In the genomic region with DNA sequence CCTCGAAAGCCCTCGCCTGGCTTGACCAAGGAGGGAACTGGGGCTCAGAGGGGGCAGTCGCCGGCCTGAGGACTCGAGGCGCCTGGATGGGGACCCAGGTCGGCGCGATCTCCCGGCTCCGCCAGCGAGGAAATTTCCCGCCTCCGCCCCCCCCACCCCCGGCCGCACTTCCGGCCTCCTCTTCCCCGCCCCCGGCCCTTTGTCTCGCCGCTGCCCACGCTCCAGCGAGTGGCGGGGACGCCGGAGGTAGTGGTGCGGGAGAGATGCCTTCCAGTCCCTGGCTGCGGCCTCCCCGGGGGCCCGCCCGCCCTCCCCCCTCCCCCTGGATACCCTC, we compare ENCODE assay signal across 8 cellular contexts.
DNase-seq lines count a peak whose midpoint lies in the region; ATAC-seq lines count a peak whose summit lies in the region.

No MANE protein-coding gene starts in this region.

- H3K27ac Mint-ChIP-seq in activated naive CD8-positive, alpha-beta T cell treated with anti-CD3 and anti-CD28 coated beads, Interleukin-2, amount 50 U/mL, for 24 hours: no peak overlapping the region
- H3K27ac Mint-ChIP-seq in memory B cell: no peak overlapping the region

- ATAC-seq in HG03066 (IDR thresholded peaks at IDR 0.05; ENCODE audit: low read depth, unreplicated experiment) (peak; percentile 17), memory B cell (ENCODE audit: low read depth) (no peak), HG03342 (IDR thresholded peaks at IDR 0.05; ENCODE audit: unreplicated experiment) (no peak)
- ATAC-seq in activated naive CD8-positive, alpha-beta T cell treated with anti-CD3 and anti-CD28 coated beads, Interleukin-2, amount 50 U/mL, for 24 hours: no peak

- DNase-seq in NCI-H1417 (lab: John Stamatoyannopoulos, UW) (peak; percentile 49 to 77 (median 75)), NCI-H1417 treated with DMSO at 0.1 percent for 48 hours (lab: John Stamatoyannopoulos, UW) (no peak), memory B cell (ENCODE audit: low spot score in 2 of 2) (no peak), amygdala (lab: John Stamatoyannopoulos, UW) (no peak), NCI-H524 treated with DMSO at 0.1 percent for 48 hours (lab: John Stamatoyannopoulos, UW) (no peak)
- DNase-seq in activated naive CD8-positive, alpha-beta T cell treated with anti-CD3 and anti-CD28 coated beads, Interleukin-2, amount 50 U/mL, for 24 hours: no peak

- peak overlapping the region; percentile 63 for H3K4me3 Mint-ChIP-seq in activated naive CD8-positive, alpha-beta T cell treated with anti-CD3 and anti-CD28 coated beads, Interleukin-2, amount 50 U/mL, for 24 hours
- peak overlapping the region; percentile 82 for H3K4me3 Mint-ChIP-seq in memory B cell

- no peaks in the 10 kb centered on the region for H3K9me3 Mint-ChIP-seq in activated naive CD8-positive, alpha-beta T cell treated with anti-CD3 and anti-CD28 coated beads, Interleukin-2, amount 50 U/mL, for 24 hours
- no peaks in the 10 kb centered on the region for H3K9me3 Mint-ChIP-seq in memory B cell

- no peaks in the 10 kb centered on the region for H3K36me3 Mint-ChIP-seq in activated naive CD8-positive, alpha-beta T cell treated with anti-CD3 and anti-CD28 coated beads, Interleukin-2, amount 50 U/mL, for 24 hours (ENCODE audit: low read depth)
- no peaks in the 10 kb centered on the region for H3K36me3 Mint-ChIP-seq in memory B cell

- H3K4me1 Mint-ChIP-seq in activated naive CD8-positive, alpha-beta T cell treated with anti-CD3 and anti-CD28 coated beads, Interleukin-2, amount 50 U/mL, for 24 hours: peaks cover 14% of the 10 kb centered on the region
- H3K4me1 Mint-ChIP-seq in memory B cell: peaks cover 7% of the 10 kb centered on the region

- H3K27me3 Mint-ChIP-seq in activated naive CD8-positive, alpha-beta T cell treated with anti-CD3 and anti-CD28 coated beads, Interleukin-2, amount 50 U/mL, for 24 hours: peaks cover 44% of the 10 kb centered on the region
- H3K27me3 Mint-ChIP-seq in memory B cell: peaks cover 15% of the 10 kb centered on the region

Comparison
In these comparisons a context has a peak if more than half of its experiments do, and no peak if none do; other contexts are left out.
1. DNase-seq: peak in NCI-H1417 (3 of 3); none in NCI-H1417 treated with DMSO at 0.1 percent for 48 hours (single experiment), activated naive CD8-positive, alpha-beta T cell treated with anti-CD3 and anti-CD28 coated beads, Interleukin-2, amount 50 U/mL, for 24 hours (single experiment), memory B cell (0 of 2), amygdala (0 of 56) and NCI-H524 treated with DMSO at 0.1 percent for 48 hours (single experiment).